ENCODE assay signal across 7 cellular contexts in the genomic region with DNA sequence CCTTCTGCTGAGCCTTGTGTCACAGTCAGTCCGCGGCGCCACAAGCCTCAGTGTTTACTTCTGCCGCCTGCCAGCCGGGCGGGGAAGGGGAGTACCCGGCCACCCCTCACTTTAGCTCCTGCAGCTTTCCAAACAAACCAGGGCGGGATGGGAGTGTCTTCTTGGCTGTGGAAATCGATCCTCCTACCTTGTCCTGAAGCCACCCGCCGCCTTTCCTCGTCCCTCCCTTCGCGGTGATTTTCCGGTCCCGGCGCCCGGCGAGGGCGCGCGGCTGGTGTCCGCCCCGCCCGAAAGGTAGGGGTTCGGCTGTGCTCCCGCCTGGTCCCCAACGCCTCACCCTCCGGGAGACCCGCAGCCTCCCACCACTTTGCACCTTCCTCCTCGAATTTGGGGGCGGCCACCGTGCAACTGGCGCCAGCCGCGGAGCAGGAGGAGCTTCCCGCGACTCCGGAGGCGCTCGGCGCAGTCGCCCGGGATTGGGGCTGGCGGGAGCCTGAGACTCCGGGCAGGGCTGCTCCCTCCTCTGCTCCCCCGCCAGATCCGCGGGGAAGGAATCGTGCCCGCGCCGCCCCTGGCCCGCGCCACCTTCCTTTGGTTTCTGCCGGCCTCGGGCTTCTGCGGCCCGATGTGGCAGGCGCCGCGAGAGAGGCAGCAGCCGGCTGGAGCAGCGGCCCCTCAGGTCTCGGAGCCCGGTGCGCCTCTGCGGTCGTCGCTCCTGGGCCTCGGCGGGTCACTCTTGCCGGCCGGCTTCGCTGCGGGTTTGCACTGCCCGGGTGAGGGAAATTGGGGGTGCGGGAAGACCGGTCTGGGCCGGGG. TPM values are rescaled to one million over a fixed set of nuclear protein-coding genes. Genes with fewer than 3 reads are reported as not detected.
DNase-seq lines count a peak whose midpoint lies in the region; ATAC-seq and TF ChIP-seq lines count a peak whose summit lies in the region.

No MANE protein-coding gene starts in this region.

- no peaks in the 10 kb centered on the region for H3K9me1 ChIP-seq in IMR-90 (ENCODE audit: insufficient read depth, low read length)

- no peak for TF ChIP-seq RAD21 in IMR-90 (IDR thresholded peaks at IDR 0.05; ENCODE audit: low read length)

- in situ Hi-C loops in G401 (cut with HindIII; ENCODE audit: low sequenced_read_pairs) (no loop called here), IMR-90 (cut with MboI; ENCODE audit: low sequenced_read_pairs) (no loop called here)

- H3K27ac ChIP-seq in IMR-90 (ENCODE audit: insufficient read depth, low read length) (no peak overlapping the region), esophagus squamous epithelium (peak overlapping the region; percentile 74 to 83 (median 75)), mucosa of rectum (ENCODE audit: low read depth in 2 of 2, low read length in 2 of 2) (peak overlapping the region; percentile 21 to 35)

- peak; percentile 78 for DNase-seq in G401 (ENCODE audit: low spot score)
- DNase-seq in IMR-90: no peak
- peak; percentile 65 for DNase-seq in WTC11 (ENCODE audit: low spot score)
- DNase-seq in esophagus squamous epithelium (lab: John Stamatoyannopoulos, UW): no peak
- DNase-seq in ureter (ENCODE audit: low spot score): peak; percentile 46

- CTCF ChIA-PET in IMR-90 (lab: Yijun Ruan, JAX) (interaction anchor here (1.6 kb wide), 1 partner anchor 130 kb away, joined by 4 read pairs; no protein-coding TSS in a partner anchor), WTC11 (lab: Charles Lee) (interaction anchor here (0.6 to 1.2 kb wide), 4 partner anchors 75 to 130 kb away, joined by 3 to 4 read pairs (median 3); no protein-coding TSS in a partner anchor)

- H3K36me3 Mint-ChIP-seq in WTC11: no peaks in the 10 kb centered on the region

- H3K4me3 ChIP-seq in IMR-90 (ENCODE audit: insufficient read depth, low read depth, low read length) (peak overlapping the region; percentile 62), esophagus squamous epithelium (peak overlapping the region; percentile 70 to 88 (median 84)), mucosa of rectum (ENCODE audit: low read length in 2 of 2) (peak overlapping the region; percentile 60 to 76)

- H3K4me3 Mint-ChIP-seq in WTC11: peak overlapping the region; percentile 75

- H2BK5ac ChIP-seq in IMR-90 (ENCODE audit: low read depth, low read length, poor library complexity, severe bottlenecking): no peak overlapping the region

- H3K4ac ChIP-seq in IMR-90 (ENCODE audit: low read depth, low read length): no peak overlapping the region

- no peak overlapping the region for H4K8ac ChIP-seq in IMR-90 (ENCODE audit: low read depth in 2 of 2, low read length in 2 of 2)

- H2AFZ ChIP-seq in IMR-90 (replicated peaks; ENCODE audit: low read length, poor library complexity): peak overlapping the region; percentile 96

- H2BK120ac ChIP-seq in IMR-90 (ENCODE audit: low read depth, low read length): no peak overlapping the region

- no peak overlapping the region for H2BK15ac ChIP-seq in IMR-90 (ENCODE audit: low read depth, low read length)

- no peaks in the 10 kb centered on the region for H3K9me3 Mint-ChIP-seq in WTC11

- TF ChIP-seq POLR2A in IMR-90 (IDR thresholded peaks at IDR 0.05; ENCODE audit: low read depth, low read length) (no peak), esophagus squamous epithelium (IDR thresholded peaks at IDR 0.05) (peak in 1 of 4 donors; percentile 43)

- H4K5ac ChIP-seq in IMR-90 (ENCODE audit: low read depth, low read length): no peak overlapping the region

- peak overlapping the region; percentile 85 for H3K4me2 ChIP-seq in IMR-90 (ENCODE audit: low read depth, low read length)

- H3K14ac ChIP-seq in IMR-90 (replicated peaks; ENCODE audit: low read depth, low read length): no peak overlapping the region

- no peak overlapping the region for H3K18ac ChIP-seq in IMR-90 (ENCODE audit: low read depth, low read length)

- H3K27ac Mint-ChIP-seq in WTC11: peak overlapping the region; percentile 74; the same call in 1 of the 2 replicates

- H3K4me1 ChIP-seq in IMR-90 (ENCODE audit: control insufficient read depth, insufficient read depth, low read length) (peaks cover 2% of the 10 kb centered on the region), esophagus squamous epithelium (peaks cover 0 to 26% (median 6%) of the 10 kb centered on the region in 3 donors), mucosa of rectum (ENCODE audit: control insufficient read depth in 2 of 2, insufficient read depth in 2 of 2, low read length in 2 of 2) (peaks cover 8 to 13% of the 10 kb centered on the region in 2 donors)

- peaks cover 4 to 6% of the 10 kb centered on the region in 2 experiments; a peak in 1 of 4 replicates for H3K79me1 ChIP-seq in IMR-90 (ENCODE audit: low read depth in 1 of 2, low read length in 2 of 2)

- H3K27me3 ChIP-seq in IMR-90 (ENCODE audit: control insufficient read depth, insufficient read depth, low read length) (peaks cover 6% of the 10 kb centered on the region; the same call in 1 of the 2 replicates), esophagus squamous epithelium (peaks cover 0 to 13% (median 0%) of the 10 kb centered on the region in 4 donors), mucosa of rectum (ENCODE audit: control insufficient read depth in 2 of 2, insufficient read depth in 2 of 2, low read length in 2 of 2) (peaks cover 11 to 21% of the 10 kb centered on the region in 2 donors)

- H4K20me1 ChIP-seq in IMR-90 (ENCODE audit: insufficient read depth, low read length): no peaks in the 10 kb centered on the region

- dilution Hi-C loops in IMR-90 (cut with HindIII; ENCODE audit: low sequenced_read_pairs, unreplicated experiment): no loop called here

- peak overlapping the region; percentile 94; the same call in 1 of the 2 replicates for H3K23ac ChIP-seq in IMR-90 (ENCODE audit: low read depth, low read length)

- H3K56ac ChIP-seq in IMR-90 (ENCODE audit: extremely low read depth, insufficient read depth, low read length): no peak overlapping the region

- H3K9me3 ChIP-seq in IMR-90 (ENCODE audit: control insufficient read depth, insufficient read depth, low read length): no peaks in the 10 kb centered on the region
- no peaks in the 10 kb centered on the region for H3K9me3 ChIP-seq in esophagus squamous epithelium
- no peaks in the 10 kb centered on the region for H3K9me3 ChIP-seq in mucosa of rectum (ENCODE audit: control insufficient read depth in 2 of 2, low read length in 2 of 2)

- no peak overlapping the region for H2AK5ac ChIP-seq in IMR-90 (ENCODE audit: low read depth, low read length)

- no peak for TF ChIP-seq CTCF in IMR-90 (conservative IDR thresholded peaks at IDR 0.05; ENCODE audit: low read depth, low read length)
- TF ChIP-seq CTCF in WTC11 (IDR thresholded peaks at IDR 0.05): no peak
- no peak for TF ChIP-seq CTCF in esophagus squamous epithelium (IDR thresholded peaks at IDR 0.05)

- ATAC-seq in GM21515 (IDR thresholded peaks at IDR 0.05; ENCODE audit: unreplicated experiment) (peak; percentile 54), IMR-90 (ENCODE audit: low read depth) (peak; percentile 83), WTC11 (peak; percentile 78)

- H4K91ac ChIP-seq in IMR-90 (ENCODE audit: insufficient read depth, low read depth, low read length): no peak overlapping the region

- peaks cover 33% of the 10 kb centered on the region for H3K4me1 Mint-ChIP-seq in WTC11

- H3K36me3 ChIP-seq in IMR-90 (ENCODE audit: control insufficient read depth, insufficient read depth, low read length) (no peaks in the 10 kb centered on the region), esophagus squamous epithelium (no peaks in the 10 kb centered on the region), mucosa of rectum (ENCODE audit: control insufficient read depth in 2 of 2, insufficient read depth in 2 of 2, low read length in 2 of 2) (no peaks in the 10 kb centered on the region)

- POLR2A ChIA-PET in IMR-90 (lab: Charles Lee; ENCODE audit: unreplicated experiment) (no interaction called here), WTC11 (lab: Charles Lee) (no interaction called here)

- WGBS in IMR-90 (ENCODE audit: extremely low coverage in 2 of 2, insufficient read length in 1 of 2), 2 experiments: 0% methylated on average over 22 of the region's 80 CpGs; no CpG with 5 or more reads in 1 of the 2 experiments
- 0% methylated on average over 1 to 7 of the region's 80 CpGs for WGBS in esophagus squamous epithelium, 2 donors

- intact Hi-C loops in IMR-90 (cut with micrococcal nuclease) (loop anchor here (5.0 kb wide), 1 partner anchor 65 kb away; no protein-coding TSS in a partner anchor), esophagus squamous epithelium (cut with DNase I) (no loop called here)

- H2AK9ac ChIP-seq in IMR-90 (replicated peaks; ENCODE audit: low read depth, low read length, poor library complexity): peak overlapping the region; percentile 79

- H3K27me3 Mint-ChIP-seq in WTC11 (ENCODE audit: low read depth): peaks cover 44% of the 10 kb centered on the region

- H3K9ac ChIP-seq in IMR-90 (ENCODE audit: low read depth, low read length) (peak overlapping the region; percentile 43), mucosa of rectum (ENCODE audit: low read depth in 1 of 2, low read length in 2 of 2) (peak overlapping the region in 1 of 2 donors; percentile 63)

- BruUV-seq in IMR-90 (replicated peaks; lab: Mats Ljungman, UMichigan): no TSS peak

- no peak overlapping the region for H2BK20ac ChIP-seq in IMR-90 (ENCODE audit: low read depth, low read length)

TF ChIP-seq in IMR-90, 13 proteins besides CTCF, POLR2A, EP300 and RAD21 (continues in another document):
- no peak for TF ChIP-seq CEBPB (IDR thresholded peaks at IDR 0.05; ENCODE audit: low read depth, low read length)

TF ChIP-seq in WTC11, 78 proteins besides CTCF, POLR2A, EP300 and RAD21 (continues in another document):
- TF ChIP-seq NR3C1 (CRISPR knock-in tag; conservative IDR thresholded peaks at IDR 0.05; ENCODE audit: low read depth): no peak
- TF ChIP-seq EMX1 (CRISPR knock-in tag; IDR thresholded peaks at IDR 0.05): no peak
- TF ChIP-seq, protein P1, sequence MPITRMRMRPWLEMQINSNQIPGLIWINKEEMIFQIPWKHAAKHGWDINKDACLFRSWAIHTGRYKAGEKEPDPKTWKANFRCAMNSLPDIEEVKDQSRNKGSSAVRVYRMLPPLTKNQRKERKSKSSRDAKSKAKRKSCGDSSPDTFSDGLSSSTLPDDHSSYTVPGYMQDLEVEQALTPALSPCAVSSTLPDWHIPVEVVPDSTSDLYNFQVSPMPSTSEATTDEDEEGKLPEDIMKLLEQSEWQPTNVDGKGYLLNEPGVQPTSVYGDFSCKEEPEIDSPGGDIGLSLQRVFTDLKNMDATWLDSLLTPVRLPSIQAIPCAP (CRISPR knock-in tag; IDR thresholded peaks at IDR 0.05): no peak
- TF ChIP-seq NFE2L1 (CRISPR knock-in tag; IDR thresholded peaks at IDR 0.05): no peak

RNA-seq across cellular contexts. Expression of a gene that starts 30.7 kb away (rescaled TPM):
- total RNA-seq in G401 (2014; rRNA removed; shearing (Covaris generic)): not detected in 2 replicates
- 0.36 and 1.4 TPM in 2 replicates for total RNA-seq in IMR-90 (2012; rRNA removed)
- polyA plus RNA-seq in IMR-90 (2012; rRNA removed): 0.83 and 0.99 TPM in 2 replicates
- polyA plus RNA-seq in IMR-90 (2012; cell fraction: cytosol; rRNA removed): 0.20 TPM in 1 of 2 replicates, not detected in the other
- polyA plus RNA-seq in IMR-90 (2012; cell fraction: nucleus; rRNA removed; ENCODE audit: low replicate concordance): 0.09 and 1.2 TPM in 2 replicates
- 8.1 to 8.7 TPM (median 8.3 TPM) in 3 replicates for total RNA-seq in WTC11 (2021)
- total RNA-seq in esophagus squamous epithelium: 1 to 10 TPM; 3.9 to 5.3 (median 4.4) TPM
- 7.8 TPM for total RNA-seq in ureter

Comparison
In these comparisons a context has a peak if more than half of its experiments do, and no peak if none do; other contexts are left out.
1. DNase-seq: peak in G401 (single experiment), WTC11 (single experiment) and ureter (single experiment); none in IMR-90 (single experiment) and esophagus squamous epithelium (single experiment).
2. Peak in every context shown above with its lines, with median percentiles within 50 percentile points of each other: ATAC-seq and H3K4me3 ChIP-seq.